In the genomic region with DNA sequence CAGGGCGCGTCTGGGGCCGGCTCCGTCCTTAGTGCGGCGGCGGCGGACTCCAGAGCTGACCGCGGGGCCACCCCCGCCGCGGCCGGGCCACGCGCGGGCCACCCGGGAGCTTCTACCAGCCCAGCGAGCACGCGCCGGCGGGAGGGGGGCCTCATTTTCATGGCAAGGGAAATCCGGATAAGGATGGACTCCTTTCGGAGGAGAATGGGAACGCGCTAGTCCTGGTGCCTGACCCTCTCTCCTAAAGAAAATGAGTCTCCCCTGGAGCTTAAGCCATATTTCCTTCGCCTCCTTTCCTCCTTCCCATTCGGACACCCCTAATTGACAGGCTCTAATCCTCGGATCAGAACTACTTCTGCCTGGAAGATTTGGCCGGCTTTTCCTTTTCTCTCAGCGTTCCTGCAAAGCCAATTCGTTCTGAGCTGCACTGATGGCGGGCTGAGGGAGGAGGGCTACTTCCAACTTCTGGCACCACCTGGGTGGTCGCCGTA, we compare ENCODE assay signal across 8 cellular contexts.
A peak's percentile ranks its signal among the peaks of the same experiment; 100 is the strongest.
DNase-seq lines count a peak whose midpoint lies in the region; ATAC-seq and TF ChIP-seq lines count a peak whose summit lies in the region.

No MANE protein-coding gene starts in this region.

- H3K4me2 ChIP-seq in OCI-LY7 (ENCODE audit: low read length) = no peak overlapping the region

- H3K4me3 ChIP-seq in fibroblast of mammary gland (ENCODE audit: control insufficient read depth, low read depth, low read length) = peak overlapping the region; percentile 69
- H3K4me3 ChIP-seq in OCI-LY7 (ENCODE audit: low read depth, low read length, poor library complexity, severe bottlenecking) = no peak overlapping the region
- no peak overlapping the region for H3K4me3 ChIP-seq in HAP-1

- peaks cover 0 to 6% of the 10 kb centered on the region in 2 donors for H3K36me3 Mint-ChIP-seq in CD14-positive monocyte

- no peaks in the 10 kb centered on the region for H3K9me2 ChIP-seq in OCI-LY7 (ENCODE audit: insufficient read depth, low read length)

- peaks cover 31 to 49% (median 47%) of the 10 kb centered on the region in 3 donors for H3K27me3 Mint-ChIP-seq in CD14-positive monocyte (ENCODE audit: low read depth in 3 of 3)

- intact Hi-C loops in CD14-positive monocyte (cut with micrococcal nuclease) = no loop called here
- intact Hi-C loops in OCI-LY7 (cut with micrococcal nuclease; ENCODE audit: unreplicated experiment) = no loop called here

- POLR2A ChIA-PET in OCI-LY7 (lab: Charles Lee) = interaction anchor here (0.9 kb wide), 1 partner anchor 12 kb away, joined by 3 read pairs; no protein-coding TSS in a partner anchor

- no peak for TF ChIP-seq CTCF in CD14-positive monocyte (IDR thresholded peaks at IDR 0.05)
- TF ChIP-seq CTCF in fibroblast of mammary gland (conservative IDR thresholded peaks at IDR 0.05; ENCODE audit: control insufficient read depth, insufficient read depth, low read depth, low read length) = no peak
- no peak for TF ChIP-seq CTCF in omental fat pad (IDR thresholded peaks at IDR 0.05)
- no peak for TF ChIP-seq CTCF in OCI-LY7 (conservative IDR thresholded peaks at IDR 0.05; ENCODE audit: low read length)
- TF ChIP-seq CTCF in GM20000 (IDR thresholded peaks at IDR 0.05; ENCODE audit: extremely low read depth, missing control alignments) = no peak

- H3K4me1 ChIP-seq in OCI-LY7 (ENCODE audit: insufficient read depth, low read length, poor library complexity, severe bottlenecking) (no peaks in the 10 kb centered on the region), HAP-1 (peaks cover 6% of the 10 kb centered on the region)

- H4K20me1 ChIP-seq in OCI-LY7 (ENCODE audit: insufficient read depth, low read length) = no peaks in the 10 kb centered on the region

- no peaks in the 10 kb centered on the region for H3K79me2 ChIP-seq in OCI-LY7 (ENCODE audit: insufficient read depth, low read depth, low read length)

- H3K9me3 ChIP-seq in OCI-LY7 (ENCODE audit: low read length) = no peaks in the 10 kb centered on the region
- no peaks in the 10 kb centered on the region for H3K9me3 ChIP-seq in HAP-1

- no peak overlapping the region for H2AFZ ChIP-seq in OCI-LY7 (ENCODE audit: low read length)

- H3K9me3 Mint-ChIP-seq in CD14-positive monocyte = peaks cover 0 to 12% (median 5%) of the 10 kb centered on the region in 7 donors

- H3K4me1 Mint-ChIP-seq in CD14-positive monocyte = peaks cover 13% of the 10 kb centered on the region

- no TSS peak for BruUV-seq in OCI-LY7 (replicated peaks; lab: Mats Ljungman, UMichigan)

- CTCF ChIA-PET in OCI-LY7 (lab: Charles Lee; ENCODE audit: unreplicated experiment) = no interaction called here

- no peak overlapping the region for H3K27ac ChIP-seq in OCI-LY7 (ENCODE audit: low read depth, low read length, poor library complexity, severe bottlenecking)

- H3K4me3 Mint-ChIP-seq in CD14-positive monocyte = peak overlapping the region; percentile 66 to 81

- H3K27me3 ChIP-seq in HAP-1 (ENCODE audit: low read depth) = no peaks in the 10 kb centered on the region

- H3K36me3 ChIP-seq in OCI-LY7 (ENCODE audit: insufficient read depth, low read length) = no peaks in the 10 kb centered on the region
- H3K36me3 ChIP-seq in HAP-1 (replicated peaks) = no peaks in the 10 kb centered on the region

- H3K27ac Mint-ChIP-seq in CD14-positive monocyte = no peak overlapping the region

- peak; percentile 30 for ATAC-seq in omental fat pad (ENCODE audit: low FRiP score)

- no peak for DNase-seq in CD14-positive monocyte (ENCODE audit: low spot score)
- peak; percentile 31 for DNase-seq in SK-MEL-5 (ENCODE audit: low read depth, low spot score)
- DNase-seq in fibroblast of mammary gland (ENCODE audit: low read depth) = peak; percentile 36
- no peak for DNase-seq in omental fat pad (ENCODE audit: low spot score)
- no peak for DNase-seq in OCI-LY7 (ENCODE audit: low spot score)
- DNase-seq in GM20000 (ENCODE audit: low spot score) = no peak
- DNase-seq in NCI-H510A treated with DMSO at 0.1 percent for 48 hours (lab: John Stamatoyannopoulos, UW) = no peak
- DNase-seq in HAP-1 (ENCODE audit: low spot score in 2 of 2) = no peak

- in situ Hi-C loops in SK-MEL-5 (cut with HindIII; ENCODE audit: low pct_unique_long_range_greater_than_20kb, low sequenced_read_pairs) = no loop called here
- in situ Hi-C loops in HAP-1 (cut with MboI; ENCODE audit: low sequenced_read_pairs) = no loop called here

Comparison
In these comparisons a context has a peak if more than half of its experiments do, and no peak if none do; other contexts are left out.
1. DNase-seq: peak in SK-MEL-5 (single experiment) and fibroblast of mammary gland (single experiment); none in CD14-positive monocyte (single experiment), omental fat pad (single experiment), OCI-LY7 (single experiment), GM20000 (single experiment), NCI-H510A treated with DMSO at 0.1 percent for 48 hours (single experiment) and HAP-1 (0 of 2).